ENCODE assay signal across 4 cellular contexts in the genomic region with DNA sequence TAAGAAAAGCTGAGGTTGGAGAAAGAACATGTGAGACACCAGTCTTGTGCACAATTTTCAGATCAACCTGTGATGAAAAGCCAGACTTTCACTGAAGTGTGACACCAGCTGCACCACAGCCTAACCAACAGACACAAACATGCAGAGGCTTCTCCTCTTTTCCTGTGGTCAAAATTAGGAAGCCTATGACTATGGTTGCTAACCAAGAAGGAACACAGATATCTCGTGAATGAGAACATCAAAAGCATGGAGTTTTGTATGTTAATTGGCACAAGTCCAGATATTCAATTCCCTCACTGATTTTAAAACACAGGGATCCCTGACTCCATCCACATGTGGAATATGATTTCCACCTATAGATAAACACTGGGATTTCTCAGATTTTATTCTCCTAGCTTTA. TPM values are rescaled to one million over a fixed set of nuclear protein-coding genes. Genes with fewer than 3 reads are reported as not detected.
"Had no signal": no experiment of that assay in that cellular context is flagged by ENCODE, and none has a peak within 500 bp of the region (broad histone marks: within the 10 kb centered on the region; RNA-seq: fewer than 3 reads in every experiment).

No MANE protein-coding gene starts in this region.

RNA-seq across cellular contexts. Expression of a gene that starts 11.5 kb away (rescaled TPM):
- total RNA-seq: HT-29, Right ventricle myocardium superior, SJSA1, T-cell had no signal

RNA-seq across cellular contexts. Expression of a gene that starts 56.7 kb away (rescaled TPM):
- total RNA-seq: HT-29, Right ventricle myocardium superior, SJSA1, T-cell had no signal
